Comparison of ENCODE assay signal across 15 cellular contexts in the genomic region with DNA sequence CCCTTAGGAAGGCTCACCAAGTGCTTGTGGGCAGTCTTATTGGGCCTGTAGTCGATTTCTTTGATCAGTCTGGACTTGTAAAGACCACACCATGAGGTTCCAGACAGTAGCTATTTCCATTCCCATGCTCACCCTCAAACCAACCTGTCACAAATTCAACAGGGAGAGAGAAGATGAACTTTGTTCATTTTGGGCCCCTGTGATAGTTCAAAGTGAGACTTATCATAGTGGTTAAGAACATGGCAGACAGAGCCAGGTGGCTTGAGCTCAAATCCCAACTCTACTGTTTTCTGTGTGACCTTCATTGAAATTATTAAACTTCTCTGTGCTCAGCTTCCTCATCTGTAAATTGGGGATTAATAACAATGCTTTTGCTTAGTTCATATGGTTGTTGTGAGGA. TPM values are rescaled to one million over a fixed set of nuclear protein-coding genes. Genes with fewer than 3 reads are reported as not detected.
"Had no signal": no experiment of that assay in that cellular context is flagged by ENCODE, and none has a peak within 500 bp of the region (broad histone marks: within the 10 kb centered on the region; RNA-seq: fewer than 3 reads in every experiment).

No MANE protein-coding gene starts in this region.

- DNase-seq: activated CD4-positive, alpha-beta T cell treated with anti-CD3 and anti-CD28 coated beads for 48 hours; activated effector memory CD4-positive, alpha-beta T cell treated with anti-CD3 and anti-CD28 coated beads, Interleukin-2, amount 50 U/mL, for 16 hours; activated T-cell treated with anti-CD3 and anti-CD28 coated beads for 4 hours; effector CD4-positive, alpha-beta T cell; gastrocnemius medialis; kidney; left ventricle myocardium superior; posterior cingulate gyrus; T1000; WERI-Rb-1 had no signal

- ATAC-seq: gastrocnemius medialis, left ventricle myocardium superior had no signal

- H3K36me3 Mint-ChIP-seq: mesothelial cell of epicardium had no signal

- H3K9me3 Mint-ChIP-seq: mesothelial cell of epicardium had no signal

- H3K27me3 ChIP-seq: gastrocnemius medialis had no signal

- H3K4me3 Mint-ChIP-seq: mesothelial cell of epicardium had no signal

- H3K36me3 ChIP-seq: gastrocnemius medialis, WERI-Rb-1 had no signal

- H3K27ac ChIP-seq: gastrocnemius medialis, skin epidermis, WERI-Rb-1 had no signal

- H3K4me3 ChIP-seq: coronary artery, gastrocnemius medialis, skin epidermis had no signal

- H3K27ac Mint-ChIP-seq: mesothelial cell of epicardium had no signal

- H3K9me3 ChIP-seq: gastrocnemius medialis had no signal

RNA-seq across cellular contexts. Expression of gene CTLA4, which starts 53.9 kb away (rescaled TPM):
- total RNA-seq: cardiac septum, fibroblast of lung, gastrocnemius medialis, left ventricle myocardium superior, mesothelial cell of epicardium had no signal
- polyA plus RNA-seq: fibroblast of lung had no signal
